8 cellular contexts compared by ENCODE assay signal in genomic region chr6:7110092-7110792, GRCh38. TPM values are rescaled to one million over a fixed set of nuclear protein-coding genes. Genes with fewer than 3 reads are reported as not detected.
DNase-seq lines count a peak whose midpoint lies in the region; ATAC-seq and TF ChIP-seq lines count a peak whose summit lies in the region.

No MANE protein-coding gene starts in this region.

- H3F3A ChIP-seq in Loucy (ENCODE audit: low read depth), result peaks cover 8% of the 10 kb centered on the region; the same call in 1 of the 2 replicates

- H3K4me3 Mint-ChIP-seq in central memory CD8-positive, alpha-beta T cell, result peak overlapping the region; percentile 76
- H3K4me3 Mint-ChIP-seq in natural killer cell, result peak overlapping the region; percentile 96

- H3K4me1 Mint-ChIP-seq in central memory CD8-positive, alpha-beta T cell, result peaks cover 53% of the 10 kb centered on the region
- H3K4me1 Mint-ChIP-seq in natural killer cell, result peaks cover 43 to 49% of the 10 kb centered on the region in 2 donors

- intact Hi-C loops in natural killer cell (cut with micrococcal nuclease), result no loop called here

- no peaks in the 10 kb centered on the region for H3K9me2 ChIP-seq in Loucy (replicated peaks; ENCODE audit: low read depth, low read length)

- no peak for DNase-seq in central memory CD8-positive, alpha-beta T cell (ENCODE audit: low spot score in 2 of 2)
- no peak for DNase-seq in natural killer cell
- no peak for DNase-seq in DMS 273 treated with DMSO at 0.1 percent for 48 hours (lab: John Stamatoyannopoulos, UW)
- DNase-seq in GM13977 (ENCODE audit: low spot score), result no peak

- peak overlapping the region; percentile 74 to 94 (median 90) for H3K4me2 ChIP-seq in BLaER1 treated with 17β-estradiol and CSF1 and Interleukin-3, amounts not matched to agents 10 nM and 100 nM
- H3K4me2 ChIP-seq in Loucy (ENCODE audit: low read depth, low read length, poor library complexity, severe bottlenecking), result peak overlapping the region; percentile 92

- peak overlapping the region in 7 of 11 experiments; percentile 88 to 98 (median 95); a peak in 12 of 22 replicates for H3K27ac ChIP-seq in BLaER1 treated with 17β-estradiol and CSF1 and Interleukin-3, amounts not matched to agents 10 nM and 100 nM

- no peak overlapping the region for H2AFZ ChIP-seq in Loucy (ENCODE audit: low read length)

- peaks cover 14% of the 10 kb centered on the region for H3K36me3 Mint-ChIP-seq in central memory CD8-positive, alpha-beta T cell (ENCODE audit: insufficient read depth)
- H3K36me3 Mint-ChIP-seq in natural killer cell, result no peaks in the 10 kb centered on the region

- peaks cover 0 to 23% (median 0%) of the 10 kb centered on the region in 11 experiments; a peak in 4 of 22 replicates for H3K36me3 ChIP-seq in BLaER1 treated with 17β-estradiol and CSF1 and Interleukin-3, amounts not matched to agents 10 nM and 100 nM
- H3K36me3 ChIP-seq in Loucy (ENCODE audit: insufficient read depth, low read length), result no peaks in the 10 kb centered on the region

- TF ChIP-seq CTCF in Loucy (conservative IDR thresholded peaks at IDR 0.05; ENCODE audit: low read length) (no peak), natural killer cell (IDR thresholded peaks at IDR 0.05) (no peak), GM13977 (IDR thresholded peaks at IDR 0.05; ENCODE audit: extremely low read depth, insufficient read depth, missing control alignments) (no peak)

- peak overlapping the region; percentile 91 to 96 (median 94); a peak in 21 of 22 replicates for H3K9ac ChIP-seq in BLaER1 treated with 17β-estradiol and CSF1 and Interleukin-3, amounts not matched to agents 10 nM and 100 nM
- peak overlapping the region; percentile 92 for H3K9ac ChIP-seq in Loucy (ENCODE audit: low read depth, low read length, poor library complexity, severe bottlenecking)

- no peaks in the 10 kb centered on the region for H3K27me3 Mint-ChIP-seq in central memory CD8-positive, alpha-beta T cell
- no peaks in the 10 kb centered on the region for H3K27me3 Mint-ChIP-seq in natural killer cell (ENCODE audit: low read depth in 2 of 2)

- ATAC-seq in central memory CD8-positive, alpha-beta T cell (replicated peaks; ENCODE audit: extremely low read depth, poor library complexity, severe bottlenecking), result no peak
- ATAC-seq in natural killer cell, result no peak
- no peak for ATAC-seq in GM19351 (IDR thresholded peaks at IDR 0.05; ENCODE audit: unreplicated experiment)
- ATAC-seq in GM18870 (IDR thresholded peaks at IDR 0.05; ENCODE audit: unreplicated experiment), result no peak

- H3K27me3 ChIP-seq in BLaER1 treated with 17β-estradiol and CSF1 and Interleukin-3, amounts not matched to agents 10 nM and 100 nM, result no peaks in the 10 kb centered on the region
- H3K27me3 ChIP-seq in Loucy (ENCODE audit: insufficient read depth, low read length, poor library complexity, severe bottlenecking), result peaks cover 5% of the 10 kb centered on the region

- peaks cover 58 to 61% (median 59%) of the 10 kb centered on the region in 11 experiments for H4K20me1 ChIP-seq in BLaER1 treated with 17β-estradiol and CSF1 and Interleukin-3, amounts not matched to agents 10 nM and 100 nM
- peaks cover 60% of the 10 kb centered on the region for H4K20me1 ChIP-seq in Loucy (ENCODE audit: insufficient read depth, low read length, poor library complexity, severe bottlenecking)

- H3K79me2 ChIP-seq in Loucy (ENCODE audit: insufficient read depth, low read length), result peaks cover 79% of the 10 kb centered on the region

- peak overlapping the region; percentile 85 to 98 (median 93) for H3K4me3 ChIP-seq in BLaER1 treated with 17β-estradiol and CSF1 and Interleukin-3, amounts not matched to agents 10 nM and 100 nM
- H3K4me3 ChIP-seq in Loucy (ENCODE audit: low read length, poor library complexity, severe bottlenecking), result peak overlapping the region; percentile 99

- peak overlapping the region; percentile 83 for H3K27ac Mint-ChIP-seq in central memory CD8-positive, alpha-beta T cell (ENCODE audit: low read depth)
- H3K27ac Mint-ChIP-seq in natural killer cell, result peak overlapping the region; percentile 86 to 91

- no peaks in the 10 kb centered on the region for H3K9me3 ChIP-seq in BLaER1 treated with 17β-estradiol and CSF1 and Interleukin-3, amounts not matched to agents 10 nM and 100 nM (replicated peaks in 1 of 11)
- H3K9me3 ChIP-seq in Loucy (ENCODE audit: insufficient read depth, low read depth, low read length), result no peaks in the 10 kb centered on the region

- H3K4me1 ChIP-seq in BLaER1 treated with 17β-estradiol and CSF1 and Interleukin-3, amounts not matched to agents 10 nM and 100 nM, result peaks cover 58 to 70% (median 69%) of the 10 kb centered on the region in 10 experiments
- peaks cover 63% of the 10 kb centered on the region for H3K4me1 ChIP-seq in Loucy (ENCODE audit: insufficient read depth, low read length, poor library complexity, severe bottlenecking)

- H3K9me3 Mint-ChIP-seq in central memory CD8-positive, alpha-beta T cell, result no peaks in the 10 kb centered on the region
- H3K9me3 Mint-ChIP-seq in natural killer cell, result no peaks in the 10 kb centered on the region

- in situ Hi-C loops in GM13977 (cut with MboI; ENCODE audit: low pct_unique_long_range_greater_than_20kb, low sequenced_read_pairs, unreplicated experiment), result no loop called here

RNA-seq across cellular contexts. Expression of gene RREB1, which starts 2.5 kb away (rescaled TPM):
- 10 to 100 TPM; 42.2 to 51.8 (median 44.0) TPM for total RNA-seq in natural killer cell
